In genomic region chr6:35028781-35029180, GRCh38 we compare ENCODE assay signal across 16 cellular contexts.
A peak's percentile ranks its signal among the peaks of the same experiment; 100 is the strongest.
DNase-seq lines count a peak whose midpoint lies in the region; FAIRE-seq and TF ChIP-seq lines count a peak whose summit lies in the region.
"Had no signal": no experiment of that assay in that cellular context is flagged by ENCODE, and none has a peak within 500 bp of the region (broad histone marks: within the 10 kb centered on the region; RNA-seq: fewer than 3 reads in every experiment).

No MANE protein-coding gene starts in this region.

- H3K9me3 ChIP-seq in suprapubic skin (no peaks in the 10 kb centered on the region), breast epithelium (no peaks in the 10 kb centered on the region)
- H3K9me3 ChIP-seq: HAP-1, Peyer's patch had no signal

- WGBS in suprapubic skin, result 80% methylated on average over 2 of the region's 2 CpGs

- TF ChIP-seq POLR2A in suprapubic skin (IDR thresholded peaks at IDR 0.05), result no peak
- TF ChIP-seq POLR2A in breast epithelium (IDR thresholded peaks at IDR 0.05), result no peak

- no peak overlapping the region for H3K4me3 ChIP-seq in suprapubic skin
- H3K4me3 ChIP-seq in breast epithelium, result no peak overlapping the region
- H3K4me3 ChIP-seq: HAP-1, Peyer's patch had no signal

- TF ChIP-seq CTCF in D721Med (IDR thresholded peaks at IDR 0.05; ENCODE audit: insufficient read depth, missing control alignments) (no peak), suprapubic skin (IDR thresholded peaks at IDR 0.05) (no peak), breast epithelium (IDR thresholded peaks at IDR 0.05) (no peak)

- no peak for TF ChIP-seq EP300 in suprapubic skin (IDR thresholded peaks at IDR 0.05)

- no peak for DNase-seq in D721Med (ENCODE audit: insufficient read length, low spot score)
- no peak for DNase-seq in suprapubic skin (ENCODE audit: low spot score in 2 of 2)
- DNase-seq in breast epithelium (ENCODE audit: low spot score in 2 of 2), result no peak
- DNase-seq in Ammon's horn (ENCODE audit: low spot score), result no peak
- DNase-seq in activated CD4-positive, alpha-beta T cell treated with anti-CD3 and anti-CD28 coated beads for 4 hours, result no peak
- DNase-seq: AML-193, NCI-H1105, NCI-H1694, NCI-H2107, NCI-H2227 treated with DMSO at 0.1 percent for 48 hours, NCI-H524, Peyer's patch, Right ventricle myocardium superior had no signal

- H3K36me3 ChIP-seq in suprapubic skin (no peaks in the 10 kb centered on the region), breast epithelium (no peaks in the 10 kb centered on the region)

- peak; percentile 44 for FAIRE-seq in D721Med (lab: Jason Lieb, UNC)

- peaks cover 54% of the 10 kb centered on the region for H3K4me1 ChIP-seq in suprapubic skin
- H3K4me1 ChIP-seq in breast epithelium, result peaks cover 5 to 6% of the 10 kb centered on the region in 2 donors

- H3K27me3 ChIP-seq in layer of hippocampus (ENCODE audit: control insufficient read depth, insufficient read depth, low read length) (no peaks in the 10 kb centered on the region), suprapubic skin (no peaks in the 10 kb centered on the region), breast epithelium (no peaks in the 10 kb centered on the region)
- H3K27me3 ChIP-seq: Peyer's patch had no signal

- intact Hi-C loops in breast epithelium (cut with DNase I; ENCODE audit: low total_unique reads), result no loop called here

- H3K27ac ChIP-seq in angular gyrus (ENCODE audit: low read depth, low read length) (peak overlapping the region; percentile 73), layer of hippocampus (ENCODE audit: low read depth, low read length) (peak overlapping the region; percentile 8), suprapubic skin (peak overlapping the region; percentile 67), breast epithelium (no peak overlapping the region)

Comparison
In these comparisons a context has a peak if more than half of its experiments do, and no peak if none do; other contexts are left out.
1. H3K27ac ChIP-seq: peak in angular gyrus (single experiment), layer of hippocampus (single experiment) and suprapubic skin (single experiment); none in breast epithelium (0 of 2).